In genomic region chr16:77690416-77690815, GRCh38 we compare ENCODE assay signal across 21 cellular contexts.
"Had no signal": no experiment of that assay in that cellular context is flagged by ENCODE, and none has a peak within 500 bp of the region (broad histone marks: within the 10 kb centered on the region; RNA-seq: fewer than 3 reads in every experiment).

No MANE protein-coding gene starts in this region.

- H3K9me3 ChIP-seq: psoas muscle, stomach, thyroid gland had no signal

- H3K4me3 ChIP-seq: coronary artery, psoas muscle, stomach, thyroid gland had no signal

- H3K79me2 ChIP-seq: parathyroid adenoma had no signal

- FAIRE-seq: islet of Langerhans, urothelium cell line had no signal

- DNase-seq: effector CD8-positive, alpha-beta T cell; foreskin melanocyte; hippocampal formation; kidney glomerular epithelial cell; mesendoderm; naive thymus-derived CD4-positive, alpha-beta T cell; nephron progenitor cell; psoas muscle; retina; stimulated activated CD4-positive, alpha-beta T cell treated with anti-CD3 and anti-CD28 coated beads, Interleukin-2, amount 100 ng/mL, for 24 hours; stimulated activated CD4-positive, alpha-beta T cell treated with anti-CD3 and anti-CD28 coated beads, Interleukin-4, amount 100 ng/mL, for 4 hours; stimulated activated naive CD4-positive, alpha-beta T cell; stomach; substantia nigra; thyroid gland had no signal

- H3K4me1 ChIP-seq: parathyroid adenoma, psoas muscle, stomach, thyroid gland had no signal

- H2AFZ ChIP-seq: parathyroid adenoma had no signal

- H3K36me3 Mint-ChIP-seq: naive thymus-derived CD4-positive, alpha-beta T cell; type B pancreatic cell had no signal

- H3K27ac Mint-ChIP-seq: naive thymus-derived CD4-positive, alpha-beta T cell; type B pancreatic cell had no signal

- H3K4me3 Mint-ChIP-seq: naive thymus-derived CD4-positive, alpha-beta T cell; nephron progenitor cell; type B pancreatic cell had no signal

- H3K27me3 ChIP-seq: thyroid gland had no signal

- H3K9ac ChIP-seq: parathyroid adenoma had no signal

- H3K36me3 ChIP-seq: stomach, thyroid gland had no signal

- ATAC-seq: naive thymus-derived CD4-positive, alpha-beta T cell; psoas muscle; sciatic nerve had no signal

- H3K4me1 Mint-ChIP-seq: naive thymus-derived CD4-positive, alpha-beta T cell; nephron progenitor cell had no signal

- H3K9me3 Mint-ChIP-seq: nephron progenitor cell, type B pancreatic cell had no signal

- H3K27ac ChIP-seq: coronary artery, parathyroid adenoma, psoas muscle, stomach, thyroid gland had no signal
